In genomic region chr4:23332266-23332665, GRCh38 we compare ENCODE assay signal across 18 cellular contexts.
A peak's percentile ranks its signal among the peaks of the same experiment; 100 is the strongest.
DNase-seq lines count a peak whose midpoint lies in the region; ATAC-seq lines count a peak whose summit lies in the region.
"Had no signal": no experiment of that assay in that cellular context is flagged by ENCODE, and none has a peak within 500 bp of the region (broad histone marks: within the 10 kb centered on the region; RNA-seq: fewer than 3 reads in every experiment).

No MANE protein-coding gene starts in this region.

- intact Hi-C loops in activated CD4-positive, alpha-beta T cell treated with anti-CD3 and anti-CD28 coated beads for 36 hours (cut with DNase I, micrococcal nuclease), result no loop called here

- H3K27me3 Mint-ChIP-seq in activated CD4-positive, alpha-beta T cell treated with anti-CD3 and anti-CD28 coated beads for 36 hours, result no peaks in the 10 kb centered on the region

- peaks cover 2% of the 10 kb centered on the region for H3K9me3 Mint-ChIP-seq in activated CD4-positive, alpha-beta T cell treated with anti-CD3 and anti-CD28 coated beads for 36 hours (ENCODE audit: low read depth)
- H3K9me3 Mint-ChIP-seq: H9 had no signal

- no peak for ATAC-seq in activated CD4-positive, alpha-beta T cell treated with anti-CD3 and anti-CD28 coated beads for 36 hours

- H3K27ac Mint-ChIP-seq in activated CD4-positive, alpha-beta T cell treated with anti-CD3 and anti-CD28 coated beads for 36 hours, result peak overlapping the region; percentile 47
- H3K27ac Mint-ChIP-seq: H9 had no signal

- no peak for DNase-seq in activated CD4-positive, alpha-beta T cell treated with anti-CD3 and anti-CD28 coated beads for 36 hours
- DNase-seq in activated CD4-positive, alpha-beta T cell treated with anti-CD3 and anti-CD28 coated beads, Interleukin-2, amount 50 U/mL, for 1 hour, result no peak
- DNase-seq in M059J (ENCODE audit: low read depth), result peak; percentile 29
- peak; percentile 12 for DNase-seq in iris pigment epithelial cell (ENCODE audit: low read depth)
- peak; percentile 61 for DNase-seq in renal cortical epithelial cell (ENCODE audit: low read depth)
- DNase-seq in Ammon's horn (ENCODE audit: low spot score), result no peak
- no peak for DNase-seq in T-helper 9 cell
- no peak for DNase-seq in anterior cingulate cortex (lab: John Stamatoyannopoulos, UW)
- DNase-seq: 8988T, BE2C, DMS79, H9, KG1, NCI-H187, NCI-H345, NCI-H526, PC-9, SIG-M5 had no signal

- CTCF ChIA-PET in activated CD4-positive, alpha-beta T cell treated with anti-CD3 and anti-CD28 coated beads for 36 hours (lab: Charles Lee), result interaction anchor here (0.6 kb wide), 1 partner anchor 13 kb away, joined by 3 read pairs; no protein-coding TSS in a partner anchor

- POLR2A ChIA-PET in activated CD4-positive, alpha-beta T cell treated with anti-CD3 and anti-CD28 coated beads for 36 hours (lab: Charles Lee), result no interaction called here

- peaks cover 29% of the 10 kb centered on the region for H3K4me1 Mint-ChIP-seq in activated CD4-positive, alpha-beta T cell treated with anti-CD3 and anti-CD28 coated beads for 36 hours

- no peak overlapping the region for H3K4me3 Mint-ChIP-seq in activated CD4-positive, alpha-beta T cell treated with anti-CD3 and anti-CD28 coated beads for 36 hours
- H3K4me3 Mint-ChIP-seq: H9 had no signal

- no peaks in the 10 kb centered on the region for H3K36me3 Mint-ChIP-seq in activated CD4-positive, alpha-beta T cell treated with anti-CD3 and anti-CD28 coated beads for 36 hours (ENCODE audit: low read depth)

Comparison
In these comparisons a context has a peak if more than half of its experiments do, and no peak if none do; other contexts are left out.
1. DNase-seq: peak in M059J (single experiment), iris pigment epithelial cell (single experiment) and renal cortical epithelial cell (single experiment); none in activated CD4-positive, alpha-beta T cell treated with anti-CD3 and anti-CD28 coated beads for 36 hours (single experiment), activated CD4-positive, alpha-beta T cell treated with anti-CD3 and anti-CD28 coated beads, Interleukin-2, amount 50 U/mL, for 1 hour (single experiment), Ammon's horn (single experiment), T-helper 9 cell (single experiment) and anterior cingulate cortex (0 of 58).